ENCODE assay signal across 8 cellular contexts in the genomic region with DNA sequence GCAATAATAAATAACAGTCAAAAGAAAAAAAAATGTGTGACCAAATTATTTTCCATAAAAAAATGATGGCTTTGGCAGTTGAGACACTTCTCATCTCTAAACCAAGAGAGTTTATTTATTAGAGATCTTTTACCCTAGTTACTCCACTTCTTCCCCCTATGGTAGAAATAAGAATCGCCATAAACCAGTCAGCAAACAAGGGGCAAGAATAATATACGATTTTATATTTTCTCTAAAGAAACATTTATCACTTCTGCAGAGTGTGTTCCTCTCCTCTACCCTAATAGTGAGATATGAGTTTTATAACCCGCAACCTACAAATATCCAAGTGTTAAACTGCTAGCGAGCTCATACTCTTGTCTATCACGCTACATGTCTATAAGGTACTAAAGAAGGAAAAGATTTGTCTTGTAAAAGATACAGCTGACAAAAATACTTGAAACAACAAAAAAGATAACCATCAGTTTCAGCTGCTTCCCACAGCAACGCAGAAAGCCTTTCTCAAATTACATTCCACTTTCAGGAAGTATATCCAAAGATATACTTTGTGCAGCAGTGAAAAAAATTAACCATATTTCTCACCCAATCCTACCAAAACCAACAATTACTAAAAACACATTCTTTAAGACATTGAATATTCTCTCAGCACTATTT. TPM values are rescaled to one million over a fixed set of nuclear protein-coding genes. Genes with fewer than 3 reads are reported as not detected.
DNase-seq lines count a peak whose midpoint lies in the region; ATAC-seq and TF ChIP-seq lines count a peak whose summit lies in the region.

No MANE protein-coding gene starts in this region.

- peak overlapping the region; percentile 79 for H3K4me3 ChIP-seq in A673 (ENCODE audit: low read depth, low read length, poor library complexity, severe bottlenecking)

- peak overlapping the region; percentile 93 for H3K4me3 Mint-ChIP-seq in activated naive CD8-positive, alpha-beta T cell treated with anti-CD3 and anti-CD28 coated beads, Interleukin-2, amount 10 ng/mL, durations not matched to agents 7 days and 5 days
- H3K4me3 Mint-ChIP-seq in memory B cell = peak overlapping the region; percentile 78

- no peak overlapping the region for H3K27ac ChIP-seq in A673 (ENCODE audit: low read depth, low read length, poor library complexity, severe bottlenecking)

- peaks cover 5% of the 10 kb centered on the region for H3K27me3 Mint-ChIP-seq in activated naive CD8-positive, alpha-beta T cell treated with anti-CD3 and anti-CD28 coated beads, Interleukin-2, amount 10 ng/mL, durations not matched to agents 7 days and 5 days
- no peaks in the 10 kb centered on the region for H3K27me3 Mint-ChIP-seq in memory B cell

- H3K27me3 ChIP-seq in A673 (replicated peaks; ENCODE audit: insufficient read depth, low read depth, low read length, poor library complexity) = no peaks in the 10 kb centered on the region

- intact Hi-C loops in A673 (cut with micrococcal nuclease; ENCODE audit: unreplicated experiment) = loop anchor here (5.0 kb wide), 1 partner anchor 54 kb away; no protein-coding TSS in a partner anchor

- peaks cover 14% of the 10 kb centered on the region for H3K36me3 ChIP-seq in A673 (ENCODE audit: insufficient read depth, low read length, poor library complexity, severe bottlenecking)

- TF ChIP-seq CTCF in A673 (conservative IDR thresholded peaks at IDR 0.05; ENCODE audit: low read depth, low read length) = no peak

- peak overlapping the region; percentile 36 for H3K27ac Mint-ChIP-seq in activated naive CD8-positive, alpha-beta T cell treated with anti-CD3 and anti-CD28 coated beads, Interleukin-2, amount 10 ng/mL, durations not matched to agents 7 days and 5 days
- H3K27ac Mint-ChIP-seq in memory B cell = peak overlapping the region; percentile 47

- peaks cover 23% of the 10 kb centered on the region for H3K36me3 Mint-ChIP-seq in activated naive CD8-positive, alpha-beta T cell treated with anti-CD3 and anti-CD28 coated beads, Interleukin-2, amount 10 ng/mL, durations not matched to agents 7 days and 5 days
- H3K36me3 Mint-ChIP-seq in memory B cell = peaks cover 18% of the 10 kb centered on the region

- H3K9me3 ChIP-seq in A673 (ENCODE audit: low read depth, low read length, poor library complexity, severe bottlenecking) = no peaks in the 10 kb centered on the region

- H3K4me1 ChIP-seq in A673 (ENCODE audit: insufficient read depth, low read length, poor library complexity, severe bottlenecking) = no peaks in the 10 kb centered on the region

- POLR2A ChIA-PET in A673 (lab: Charles Lee; ENCODE audit: low non-redundant PET) = no interaction called here
- POLR2A ChIA-PET in HEK293T (lab: Yijun Ruan, JAX) = no interaction called here
- POLR2A ChIA-PET in activated naive CD8-positive, alpha-beta T cell treated with anti-CD3 and anti-CD28 coated beads, Interleukin-2, amount 10 ng/mL, durations not matched to agents 7 days and 5 days (lab: Charles Lee) = interaction anchor here (1.2 to 2.1 kb wide), 2 partner anchors 12 to 59 kb away, joined by 4 to 12 read pairs; partner anchors contain the start of gene CHMP3

- H3K9me3 Mint-ChIP-seq in activated naive CD8-positive, alpha-beta T cell treated with anti-CD3 and anti-CD28 coated beads, Interleukin-2, amount 10 ng/mL, durations not matched to agents 7 days and 5 days = no peaks in the 10 kb centered on the region
- H3K9me3 Mint-ChIP-seq in memory B cell = no peaks in the 10 kb centered on the region

- BruUV-seq in A673 (replicated peaks; lab: Mats Ljungman, UMichigan) = TSS peak; percentile 24

- DNase-seq in A673 (ENCODE audit: low spot score) = no peak
- DNase-seq in HEK293T (ENCODE audit: extremely low spot score) = no peak
- DNase-seq in activated naive CD8-positive, alpha-beta T cell treated with anti-CD3 and anti-CD28 coated beads, Interleukin-2, amount 10 ng/mL, durations not matched to agents 7 days and 5 days = no peak
- DNase-seq in memory B cell (ENCODE audit: low spot score in 2 of 2) = no peak
- no peak for DNase-seq in mesenteric fat pad (ENCODE audit: low spot score)
- no peak for DNase-seq in NOMO-1 treated with DMSO at 0.1 percent for 48 hours (lab: John Stamatoyannopoulos, UW; ENCODE audit: unreplicated experiment)

- ATAC-seq in activated naive CD8-positive, alpha-beta T cell treated with anti-CD3 and anti-CD28 coated beads, Interleukin-2, amount 10 ng/mL, durations not matched to agents 7 days and 5 days (ENCODE audit: low read depth) = no peak
- no peak for ATAC-seq in memory B cell (ENCODE audit: low read depth)
- ATAC-seq in HG02571 (IDR thresholded peaks at IDR 0.05; ENCODE audit: unreplicated experiment) = no peak
- no peak for ATAC-seq in HG03025 (IDR thresholded peaks at IDR 0.05; ENCODE audit: low FRiP score, unreplicated experiment)

- CTCF ChIA-PET in A673 (lab: Charles Lee) (no interaction called here), HEK293T (lab: Yijun Ruan, JAX) (no interaction called here)

- peaks cover 32% of the 10 kb centered on the region for H3K4me1 Mint-ChIP-seq in activated naive CD8-positive, alpha-beta T cell treated with anti-CD3 and anti-CD28 coated beads, Interleukin-2, amount 10 ng/mL, durations not matched to agents 7 days and 5 days
- H3K4me1 Mint-ChIP-seq in memory B cell = peaks cover 36% of the 10 kb centered on the region

TF ChIP-seq in HEK293T, 16 proteins besides CTCF, POLR2A, EP300 and RAD21:
- TF ChIP-seq FOXK2 (IDR thresholded peaks at IDR 0.05) (no peak), PKNOX1 (IDR thresholded peaks at IDR 0.05) (peak; percentile 70)

RNA-seq across cellular contexts. Expression of gene RNF103, which starts 2.2 kb away (rescaled TPM):
- total RNA-seq in A673 (2021) (10.1 and 13.4 TPM in 2 replicates), mesenteric fat pad (19.9 TPM)
- total RNA-seq in activated naive CD8-positive, alpha-beta T cell treated with anti-CD3 and anti-CD28 coated beads, Interleukin-2, amount 10 ng/mL, durations not matched to agents 7 days and 5 days = 10 to 100 TPM; 20.1 to 20.9 TPM

RNA-seq across cellular contexts. Expression of gene CHMP3, which starts 58.2 kb away (rescaled TPM):
- total RNA-seq in A673 (2021) = 87.5 and 89.0 TPM in 2 replicates
- 10 to 100 TPM; 48.9 to 49.5 TPM for total RNA-seq in activated naive CD8-positive, alpha-beta T cell treated with anti-CD3 and anti-CD28 coated beads, Interleukin-2, amount 10 ng/mL, durations not matched to agents 7 days and 5 days
- total RNA-seq in mesenteric fat pad = 99.9 TPM
